ENCODE assay signal across 8 cellular contexts in genomic region chr22:42074846-42075245, GRCh38. TPM values are rescaled to one million over a fixed set of nuclear protein-coding genes. Genes with fewer than 3 reads are reported as not detected.
DNase-seq lines count a peak whose midpoint lies in the region; ATAC-seq and TF ChIP-seq lines count a peak whose summit lies in the region.

No MANE protein-coding gene starts in this region.

- H3K27me3 Mint-ChIP-seq in stimulated activated memory B cell treated with anti-CD40 and anti-IgM and Interleukin-4, amounts not matched to agents 10 μg/mL and 1 μg/mL and 100 μg/mL, for 72 hours, result no peaks in the 10 kb centered on the region

- no peaks in the 10 kb centered on the region for H3K36me3 Mint-ChIP-seq in stimulated activated memory B cell treated with anti-CD40 and anti-IgM and Interleukin-4, amounts not matched to agents 10 μg/mL and 1 μg/mL and 100 μg/mL, for 72 hours

- no peak for DNase-seq in HFF-Myc (ENCODE audit: extremely low read depth, low read depth)
- DNase-seq in astrocyte of the cerebellum (ENCODE audit: low read depth), result no peak
- no peak for DNase-seq in kidney epithelial cell (ENCODE audit: low read depth)
- DNase-seq in occipital lobe (lab: John Stamatoyannopoulos, UW), result no peak
- no peak for DNase-seq in dedifferentiated amniotic fluid mesenchymal stem cell (ENCODE audit: extremely low spot score)
- no peak for DNase-seq in NCI-H748 (lab: John Stamatoyannopoulos, UW; ENCODE audit: unreplicated experiment)
- no peak for DNase-seq in RKO (ENCODE audit: low spot score)

- no peaks in the 10 kb centered on the region for H3K9me3 Mint-ChIP-seq in stimulated activated memory B cell treated with anti-CD40 and anti-IgM and Interleukin-4, amounts not matched to agents 10 μg/mL and 1 μg/mL and 100 μg/mL, for 72 hours

- no peak for TF ChIP-seq CTCF in HFF-Myc (IDR thresholded peaks at IDR 0.05; ENCODE audit: low read depth, low read length, missing control alignments)
- no peak for TF ChIP-seq CTCF in astrocyte of the cerebellum (IDR thresholded peaks at IDR 0.05; ENCODE audit: low read depth, low read length, missing control alignments)
- TF ChIP-seq CTCF in kidney epithelial cell (IDR thresholded peaks at IDR 0.05; ENCODE audit: insufficient read depth, low read length, poor library complexity, severe bottlenecking), result no peak

- in situ Hi-C loops in astrocyte of the cerebellum (cut with HindIII; ENCODE audit: low sequenced_read_pairs), result no loop called here

- H3K4me1 Mint-ChIP-seq in stimulated activated memory B cell treated with anti-CD40 and anti-IgM and Interleukin-4, amounts not matched to agents 10 μg/mL and 1 μg/mL and 100 μg/mL, for 72 hours, result peaks cover 43% of the 10 kb centered on the region

- no peak for ATAC-seq in stimulated activated memory B cell treated with anti-CD40 and anti-IgM and Interleukin-4, amounts not matched to agents 10 μg/mL and 1 μg/mL and 100 μg/mL, for 72 hours

- no peaks in the 10 kb centered on the region for H3K27me3 ChIP-seq in kidney epithelial cell (ENCODE audit: control insufficient read depth, insufficient read depth, low read length)

- peak overlapping the region; percentile 80 for H3K27ac Mint-ChIP-seq in stimulated activated memory B cell treated with anti-CD40 and anti-IgM and Interleukin-4, amounts not matched to agents 10 μg/mL and 1 μg/mL and 100 μg/mL, for 72 hours

- H3K4me3 Mint-ChIP-seq in stimulated activated memory B cell treated with anti-CD40 and anti-IgM and Interleukin-4, amounts not matched to agents 10 μg/mL and 1 μg/mL and 100 μg/mL, for 72 hours, result peak overlapping the region; percentile 75

- no peaks in the 10 kb centered on the region for H3K36me3 ChIP-seq in kidney epithelial cell (ENCODE audit: control insufficient read depth, insufficient read depth, low read length)

- H3K4me3 ChIP-seq in HFF-Myc (replicated peaks; ENCODE audit: low read depth, low read length) (peak overlapping the region; percentile 49), astrocyte of the cerebellum (ENCODE audit: low read depth, low read length) (peak overlapping the region; percentile 44), kidney epithelial cell (ENCODE audit: low read depth, low read length) (peak overlapping the region; percentile 54)

RNA-seq across cellular contexts. Expression of gene PHETA2, which starts 0.8 kb away (rescaled TPM):
- total RNA-seq in kidney epithelial cell (4.6 and 8.7 TPM in 2 replicates), occipital lobe (3.0 TPM)

RNA-seq across cellular contexts. Expression of gene NAGA, which starts 4.2 kb away (rescaled TPM):
- total RNA-seq in kidney epithelial cell, result 26.3 and 28.4 TPM in 2 replicates
- 10.0 TPM for total RNA-seq in occipital lobe

RNA-seq across cellular contexts. Expression of gene SMDT1, which starts 4.7 kb away (rescaled TPM):
- total RNA-seq in kidney epithelial cell, result 7.1 and 16.3 TPM in 2 replicates
- 15.9 TPM for total RNA-seq in occipital lobe

RNA-seq across cellular contexts. Expression of gene NDUFA6, which starts 15.7 kb away (rescaled TPM):
- total RNA-seq in kidney epithelial cell, result 52.0 and 67.3 TPM in 2 replicates
- total RNA-seq in occipital lobe, result 34.3 TPM

RNA-seq across cellular contexts. Expression of gene CYP2D6, which starts 55.8 kb away (rescaled TPM):
- total RNA-seq in kidney epithelial cell (0.58 and 1.1 TPM in 2 replicates), occipital lobe (1.7 TPM)
